ENCODE assay signal across 18 cellular contexts in the genomic region with DNA sequence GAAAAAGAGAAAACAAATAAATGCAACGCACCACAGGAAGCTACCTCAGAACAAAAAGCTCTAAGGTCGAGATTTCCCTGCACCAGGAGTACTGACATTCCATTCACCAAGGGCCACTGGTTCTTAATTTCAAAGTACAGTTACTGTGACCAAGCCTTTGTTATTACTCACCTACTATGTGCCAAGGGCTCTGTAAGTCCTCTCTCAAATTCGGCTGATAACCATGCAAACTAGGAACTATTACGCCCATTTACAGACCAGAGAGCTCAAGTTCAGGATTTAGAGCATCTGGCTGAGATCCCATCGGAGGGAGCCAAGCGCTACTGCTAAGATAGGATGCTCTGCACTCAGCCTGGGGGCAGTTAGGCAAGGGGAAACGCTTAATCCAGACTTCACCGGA. TPM values are rescaled to one million over a fixed set of nuclear protein-coding genes. Genes with fewer than 3 reads are reported as not detected.
A peak's percentile ranks its signal among the peaks of the same experiment; 100 is the strongest.
DNase-seq lines count a peak whose midpoint lies in the region; ATAC-seq and TF ChIP-seq lines count a peak whose summit lies in the region.
"Had no signal": no experiment of that assay in that cellular context is flagged by ENCODE, and none has a peak within 500 bp of the region (broad histone marks: within the 10 kb centered on the region; RNA-seq: fewer than 3 reads in every experiment).

No MANE protein-coding gene starts in this region.

- no peak for ATAC-seq in stimulated activated effector memory CD8-positive, alpha-beta T cell treated with anti-CD3 and anti-CD28 coated beads, Interleukin-12 subunit alpha, Interleukin-12 subunit beta, amount 100 ng/mL, for 72 hours
- ATAC-seq: activated T-cell treated with anti-CD3 and anti-CD28 coated beads, Interleukin-2, amount 50 U/mL, for 72 hours; natural killer cell treated with Interleukin-12 subunit alpha and Interleukin-12 subunit beta and Interleukin-15 and Interleukin-18, amount 100 ng/mL, for 72 hours; psoas muscle had no signal

- H3K27me3 Mint-ChIP-seq in osteocyte (ENCODE audit: unreplicated experiment): no peaks in the 10 kb centered on the region

- no peaks in the 10 kb centered on the region for H3K9me3 ChIP-seq in mammary epithelial cell (replicated peaks; ENCODE audit: insufficient read depth, low read length)
- H3K9me3 ChIP-seq: esophagus muscularis mucosa, MG63, psoas muscle had no signal

- 95% methylated on average over 8 of the region's 8 CpGs for WGBS in mammary epithelial cell (ENCODE audit: low coverage, missing lambda C conversion rate)

- DNase-seq in EH (ENCODE audit: low read depth) (peak; percentile 40), fibroblast of villous mesenchyme (ENCODE audit: low read depth) (peak; percentile 42), osteocyte (ENCODE audit: extremely low spot score, unreplicated experiment) (no peak), mammary epithelial cell (no peak), NCI-H187 treated with DMSO at 0.1 percent for 48 hours (lab: John Stamatoyannopoulos, UW) (no peak), NCI-H2196 treated with DMSO at 0.1 percent for 48 hours (lab: John Stamatoyannopoulos, UW; ENCODE audit: unreplicated experiment) (no peak)
- DNase-seq in stimulated activated effector memory CD8-positive, alpha-beta T cell treated with anti-CD3 and anti-CD28 coated beads, Interleukin-12 subunit alpha, Interleukin-12 subunit beta, amount 100 ng/mL, for 72 hours (ENCODE audit: low spot score in 2 of 2): no peak
- DNase-seq: activated CD4-positive, CD25-positive, alpha-beta regulatory T cell; activated naive CD8-positive, alpha-beta T cell treated with anti-CD3 and anti-CD28 coated beads for 36 hours; activated T-cell treated with anti-CD3 and anti-CD28 coated beads, Interleukin-2, amount 50 U/mL, for 72 hours; MG63; psoas muscle; stimulated activated CD4-positive, alpha-beta T cell treated with anti-CD3 and anti-CD28 coated beads, Interleukin-12 subunit alpha, Interleukin-12 subunit beta, amount 100 ng/mL, for 4 hours had no signal

- peaks cover 19% of the 10 kb centered on the region for H4K20me1 ChIP-seq in mammary epithelial cell (ENCODE audit: insufficient read depth, low read length)

- H3K36me3 Mint-ChIP-seq in osteocyte (ENCODE audit: unreplicated experiment): peaks cover 3% of the 10 kb centered on the region
- H3K36me3 Mint-ChIP-seq in stimulated activated effector memory CD8-positive, alpha-beta T cell treated with anti-CD3 and anti-CD28 coated beads, Interleukin-12 subunit alpha, Interleukin-12 subunit beta, amount 100 ng/mL, for 72 hours: no peaks in the 10 kb centered on the region
- H3K36me3 Mint-ChIP-seq: activated naive CD8-positive, alpha-beta T cell treated with anti-CD3 and anti-CD28 coated beads for 36 hours had no signal

- no TSS peak for BruUV-seq in mammary epithelial cell (replicated peaks; lab: Mats Ljungman, UMichigan)

- H3K4me1 Mint-ChIP-seq in osteocyte (ENCODE audit: unreplicated experiment): peaks cover 49% of the 10 kb centered on the region
- no peaks in the 10 kb centered on the region for H3K4me1 Mint-ChIP-seq in stimulated activated effector memory CD8-positive, alpha-beta T cell treated with anti-CD3 and anti-CD28 coated beads, Interleukin-12 subunit alpha, Interleukin-12 subunit beta, amount 100 ng/mL, for 72 hours

- H3K27ac Mint-ChIP-seq in osteocyte (ENCODE audit: unreplicated experiment): peak overlapping the region; percentile 77
- H3K27ac Mint-ChIP-seq in stimulated activated effector memory CD8-positive, alpha-beta T cell treated with anti-CD3 and anti-CD28 coated beads, Interleukin-12 subunit alpha, Interleukin-12 subunit beta, amount 100 ng/mL, for 72 hours: no peak overlapping the region
- H3K27ac Mint-ChIP-seq: activated naive CD8-positive, alpha-beta T cell treated with anti-CD3 and anti-CD28 coated beads for 36 hours; activated T-cell treated with anti-CD3 and anti-CD28 coated beads, Interleukin-2, amount 50 U/mL, for 72 hours; IgD-negative memory B cell; natural killer cell treated with Interleukin-12 subunit alpha and Interleukin-12 subunit beta and Interleukin-15 and Interleukin-18, amount 100 ng/mL, for 72 hours; T-helper 1 cell treated with Interleukin-12 subunit alpha and Interleukin-12 subunit beta and Interleukin-4 antibody, amounts not matched to agents 30 μg/mL and 1 μg/mL, for 36 hours had no signal

- CTCF ChIA-PET in mammary epithelial cell (lab: Charles Lee; ENCODE audit: low non-redundant PET): no interaction called here

- TF ChIP-seq CTCF in VCaP (conservative IDR thresholded peaks at IDR 0.05) (no peak), fibroblast of villous mesenchyme (IDR thresholded peaks at IDR 0.05; ENCODE audit: insufficient read depth, low read depth, low read length) (no peak), osteocyte (IDR thresholded peaks at IDR 0.05) (no peak), mammary epithelial cell (conservative IDR thresholded peaks at IDR 0.05 in 1 of 2, IDR thresholded peaks at IDR 0.05 in 1 of 2; ENCODE audit: extremely low read depth in 1 of 2, insufficient read depth in 1 of 2, low read depth in 1 of 2, low read length in 2 of 2) (no peak)

- in situ Hi-C loops in mammary epithelial cell (cut with MboI; ENCODE audit: low sequenced_read_pairs in 2 of 2): loop anchor here (10.0 kb wide), 3 partner anchors 194 to 254 kb away; no protein-coding TSS in a partner anchor

- H3K79me2 ChIP-seq in mammary epithelial cell (ENCODE audit: insufficient read depth, low read length): peaks cover 98% of the 10 kb centered on the region

- H3K36me3 ChIP-seq in mammary epithelial cell (ENCODE audit: insufficient read depth, low read length): no peaks in the 10 kb centered on the region
- H3K36me3 ChIP-seq: esophagus muscularis mucosa had no signal

- no peak overlapping the region for H3K9ac ChIP-seq in mammary epithelial cell (ENCODE audit: insufficient read depth, low read length)

- dilution Hi-C loops in mammary epithelial cell (cut with HindIII; ENCODE audit: low sequenced_read_pairs): no loop called here

- peaks cover 17% of the 10 kb centered on the region for H3K4me1 ChIP-seq in mammary epithelial cell (ENCODE audit: insufficient read depth, low read length)

- H2AFZ ChIP-seq in mammary epithelial cell (ENCODE audit: low read depth, low read length): no peak overlapping the region

- intact Hi-C loops in mammary epithelial cell (cut with micrococcal nuclease): loop anchor here (5.0 kb wide), 1 partner anchor 83 kb away; no protein-coding TSS in a partner anchor

- H3K4me3 ChIP-seq in fibroblast of villous mesenchyme (ENCODE audit: low read depth, low read length) (peak overlapping the region; percentile 41), mammary epithelial cell (replicated peaks in 1 of 3; ENCODE audit: insufficient read depth in 1 of 3, low read depth in 2 of 3, low read length in 3 of 3) (no peak overlapping the region)
- H3K4me3 ChIP-seq: esophagus muscularis mucosa, MG63, psoas muscle had no signal

- H3K4me2 ChIP-seq in mammary epithelial cell (ENCODE audit: insufficient read depth, low read depth, low read length): no peak overlapping the region

- H3K9me3 Mint-ChIP-seq in osteocyte (ENCODE audit: unreplicated experiment): no peaks in the 10 kb centered on the region
- no peaks in the 10 kb centered on the region for H3K9me3 Mint-ChIP-seq in stimulated activated effector memory CD8-positive, alpha-beta T cell treated with anti-CD3 and anti-CD28 coated beads, Interleukin-12 subunit alpha, Interleukin-12 subunit beta, amount 100 ng/mL, for 72 hours
- H3K9me3 Mint-ChIP-seq: activated naive CD8-positive, alpha-beta T cell treated with anti-CD3 and anti-CD28 coated beads for 36 hours; activated T-cell treated with anti-CD3 and anti-CD28 coated beads, Interleukin-2, amount 50 U/mL, for 72 hours; natural killer cell treated with Interleukin-12 subunit alpha and Interleukin-12 subunit beta and Interleukin-15 and Interleukin-18, amount 100 ng/mL, for 72 hours; T-helper 1 cell treated with Interleukin-12 subunit alpha and Interleukin-12 subunit beta and Interleukin-4 antibody, amounts not matched to agents 30 μg/mL and 1 μg/mL, for 36 hours had no signal

- no peak overlapping the region for H3K4me3 Mint-ChIP-seq in osteocyte (ENCODE audit: unreplicated experiment)
- no peak overlapping the region for H3K4me3 Mint-ChIP-seq in stimulated activated effector memory CD8-positive, alpha-beta T cell treated with anti-CD3 and anti-CD28 coated beads, Interleukin-12 subunit alpha, Interleukin-12 subunit beta, amount 100 ng/mL, for 72 hours
- H3K4me3 Mint-ChIP-seq: activated naive CD8-positive, alpha-beta T cell treated with anti-CD3 and anti-CD28 coated beads for 36 hours; activated T-cell treated with anti-CD3 and anti-CD28 coated beads, Interleukin-2, amount 50 U/mL, for 72 hours; IgD-negative memory B cell; natural killer cell treated with Interleukin-12 subunit alpha and Interleukin-12 subunit beta and Interleukin-15 and Interleukin-18, amount 100 ng/mL, for 72 hours; T-helper 1 cell treated with Interleukin-12 subunit alpha and Interleukin-12 subunit beta and Interleukin-4 antibody, amounts not matched to agents 30 μg/mL and 1 μg/mL, for 36 hours had no signal

- H3K27ac ChIP-seq in VCaP (peak overlapping the region; percentile 81), mammary epithelial cell (ENCODE audit: insufficient read depth, low read depth, low read length) (no peak overlapping the region)
- H3K27ac ChIP-seq: esophagus muscularis mucosa, psoas muscle had no signal

- H3K27me3 ChIP-seq in mammary epithelial cell (ENCODE audit: insufficient read depth, low read length): no peaks in the 10 kb centered on the region
- H3K27me3 ChIP-seq: MG63 had no signal

RNA-seq across cellular contexts. Expression of a gene that starts 5.6 kb away (rescaled TPM):
- total RNA-seq in fibroblast of villous mesenchyme: 36.7 and 61.2 TPM in 2 replicates
- 87.8 and 89.5 TPM in 2 replicates for total RNA-seq in osteocyte
- 10 to 100 TPM; 34.3 to 69.7 TPM for total RNA-seq in mammary epithelial cell
- polyA plus RNA-seq in mammary epithelial cell: 13.1 TPM
- polyA minus RNA-seq in mammary epithelial cell: 126 TPM
- total RNA-seq: natural killer cell treated with Interleukin-12 subunit alpha and Interleukin-12 subunit beta and Interleukin-15 and Interleukin-18, amount 100 ng/mL, for 72 hours had no signal
- polyA plus RNA-seq: IgD-negative memory B cell had no signal

Comparison
In these comparisons a context has a peak if more than half of its experiments do, and no peak if none do; other contexts are left out.
1. DNase-seq: peak in EH (single experiment) and fibroblast of villous mesenchyme (single experiment); none in osteocyte (single experiment), stimulated activated effector memory CD8-positive, alpha-beta T cell treated with anti-CD3 and anti-CD28 coated beads, Interleukin-12 subunit alpha, Interleukin-12 subunit beta, amount 100 ng/mL, for 72 hours (0 of 2), mammary epithelial cell (single experiment), NCI-H187 treated with DMSO at 0.1 percent for 48 hours (single experiment) and NCI-H2196 treated with DMSO at 0.1 percent for 48 hours (single experiment).